10 cellular contexts compared by ENCODE assay signal in genomic region chr14:103558071-103558882, GRCh38. TPM values are rescaled to one million over a fixed set of nuclear protein-coding genes. Genes with fewer than 3 reads are reported as not detected.
DNase-seq lines count a peak whose midpoint lies in the region; ATAC-seq and TF ChIP-seq lines count a peak whose summit lies in the region.
"Had no signal": no experiment of that assay in that cellular context is flagged by ENCODE, and none has a peak within 500 bp of the region (broad histone marks: within the 10 kb centered on the region; RNA-seq: fewer than 3 reads in every experiment).

No MANE protein-coding gene starts in this region.

- POLR2A ChIA-PET in WTC11 (lab: Charles Lee) (no interaction called here), T-cell (lab: Charles Lee) (interaction anchor here (0.5 to 0.6 kb wide), 3 partner anchors 81 to 1242 kb away, joined by 4 read pairs; no protein-coding TSS in a partner anchor)

- H3K4me3 Mint-ChIP-seq in WTC11 (no peak overlapping the region), T-cell (no peak overlapping the region)
- H3K4me3 Mint-ChIP-seq: activated CD4-positive, alpha-beta T cell treated with anti-CD3 and anti-CD28 coated beads for 36 hours had no signal

- H3K4me1 Mint-ChIP-seq in WTC11 (peaks cover 18% of the 10 kb centered on the region), T-cell (peaks cover 52 to 64% (median 64%) of the 10 kb centered on the region in 3 donors)

- no peak for TF ChIP-seq CTCF in 22Rv1 (IDR thresholded peaks at IDR 0.05)
- TF ChIP-seq CTCF in WTC11 (IDR thresholded peaks at IDR 0.05), result no peak

- DNase-seq in GM03348 (ENCODE audit: low spot score) (peak; percentile 67), WTC11 (ENCODE audit: low spot score) (no peak), left kidney (ENCODE audit: low read depth, low spot score) (peak; percentile 89), cerebellar cortex (ENCODE audit: low spot score) (no peak), T-cell (no peak)
- DNase-seq: activated CD4-positive, alpha-beta T cell treated with anti-CD3 and anti-CD28 coated beads for 36 hours; stimulated activated CD4-positive, alpha-beta T cell treated with anti-CD3 and anti-CD28 coated beads, Interleukin-4, amount 100 ng/mL, for 24 hours had no signal

- H3K9me3 Mint-ChIP-seq in WTC11, result no peaks in the 10 kb centered on the region
- H3K9me3 Mint-ChIP-seq in T-cell, result no peaks in the 10 kb centered on the region

- H3K27me3 Mint-ChIP-seq in WTC11 (ENCODE audit: low read depth) (no peaks in the 10 kb centered on the region), T-cell (no peaks in the 10 kb centered on the region)
- H3K27me3 Mint-ChIP-seq: activated CD4-positive, alpha-beta T cell treated with anti-CD3 and anti-CD28 coated beads for 36 hours had no signal

- ATAC-seq in WTC11, result no peak
- no peak for ATAC-seq in HG02981 (IDR thresholded peaks at IDR 0.05; ENCODE audit: unreplicated experiment)
- no peak for ATAC-seq in T-cell (replicated peaks in 1 of 4)
- no peak for ATAC-seq in HG03571 (IDR thresholded peaks at IDR 0.05; ENCODE audit: unreplicated experiment)
- ATAC-seq: activated CD4-positive, alpha-beta T cell treated with anti-CD3 and anti-CD28 coated beads for 36 hours had no signal

- peak overlapping the region; percentile 24; the same call in 1 of the 2 replicates for H3K27ac ChIP-seq in 22Rv1

- H3K36me3 Mint-ChIP-seq in WTC11 (peaks cover 22% of the 10 kb centered on the region), T-cell (peaks cover 17% of the 10 kb centered on the region)

- 0 out of 2 replicates have a peak overlapping the region, but pooled peaks have one; percentile 36 for H3K27ac Mint-ChIP-seq in WTC11
- no peak overlapping the region for H3K27ac Mint-ChIP-seq in T-cell
- H3K27ac Mint-ChIP-seq: activated CD4-positive, alpha-beta T cell treated with anti-CD3 and anti-CD28 coated beads for 36 hours had no signal

- CTCF ChIA-PET in WTC11 (lab: Charles Lee), result interaction anchor here (2.1 to 2.8 kb wide), 2 partner anchors 11 to 40 kb away, joined by 13 to 14 read pairs; no protein-coding TSS in a partner anchor
- CTCF ChIA-PET in T-cell (lab: Charles Lee), result interaction anchor here (1.3 to 1.6 kb wide), 2 partner anchors 13 to 40 kb away, joined by 3 to 4 read pairs; no protein-coding TSS in a partner anchor

TF ChIP-seq in WTC11, 78 proteins besides CTCF, POLR2A, EP300 and RAD21:
- TF ChIP-seq ZNF532 (CRISPR knock-in tag; IDR thresholded peaks at IDR 0.05; ENCODE audit: borderline replicate concordance) (no peak), E2F4 (CRISPR knock-in tag; IDR thresholded peaks at IDR 0.05; ENCODE audit: borderline replicate concordance, low read depth) (no peak), FOXP1 (CRISPR knock-in tag; IDR thresholded peaks at IDR 0.05; ENCODE audit: borderline replicate concordance) (no peak), OVOL2 (CRISPR knock-in tag; IDR thresholded peaks at IDR 0.05; ENCODE audit: borderline replicate concordance) (no peak), JUN (CRISPR knock-in tag; IDR thresholded peaks at IDR 0.05) (no peak), SOX15 (CRISPR knock-in tag; IDR thresholded peaks at IDR 0.05) (no peak), PRDM15 (CRISPR knock-in tag; IDR thresholded peaks at IDR 0.05) (no peak), TEAD4 (CRISPR knock-in tag; IDR thresholded peaks at IDR 0.05) (no peak), TEAD1 (CRISPR knock-in tag; IDR thresholded peaks at IDR 0.05) (no peak), MLX (CRISPR knock-in tag; IDR thresholded peaks at IDR 0.05) (no peak), ZNF416 (CRISPR knock-in tag; IDR thresholded peaks at IDR 0.05) (no peak), ZNF219 (CRISPR knock-in tag; IDR thresholded peaks at IDR 0.05; ENCODE audit: borderline replicate concordance) (no peak)

RNA-seq across cellular contexts. Expression of gene BAG5, which starts 4.2 kb away (rescaled TPM):
- total RNA-seq in WTC11 (2021), result 23.9 to 29.2 TPM (median 24.8 TPM) in 3 replicates
- 10 to 100 TPM; 28.2 to 36.3 (median 31.1) TPM for total RNA-seq in T-cell

RNA-seq across cellular contexts. Expression of gene COA8, which starts 4.5 kb away (rescaled TPM):
- total RNA-seq in WTC11 (2021) (34.7 to 36.7 TPM (median 36.4 TPM) in 3 replicates), T-cell (10 to 100 TPM; 17.7 to 27.5 (median 22.3) TPM)

RNA-seq across cellular contexts. Expression of gene TRMT61A, which starts 29.3 kb away (rescaled TPM):
- 11.8 to 15.5 TPM (median 12.3 TPM) in 3 replicates for total RNA-seq in WTC11 (2021)
- 10 to 100 TPM; 10.0 to 20.3 (median 17.6) TPM for total RNA-seq in T-cell

RNA-seq across cellular contexts. Expression of gene CKB, which starts 35.6 kb away (rescaled TPM):
- 529 to 555 TPM (median 531 TPM) in 3 replicates for total RNA-seq in WTC11 (2021)
- 1 to 10 TPM; 4.7 to 7.6 (median 6.6) TPM for total RNA-seq in T-cell

Comparison
In these comparisons a context has a peak if more than half of its experiments do, and no peak if none do; other contexts are left out.
1. DNase-seq: peak in GM03348 (single experiment) and left kidney (single experiment); none in WTC11 (single experiment), cerebellar cortex (single experiment) and T-cell (0 of 34).